15 cellular contexts compared by ENCODE assay signal in the genomic region with DNA sequence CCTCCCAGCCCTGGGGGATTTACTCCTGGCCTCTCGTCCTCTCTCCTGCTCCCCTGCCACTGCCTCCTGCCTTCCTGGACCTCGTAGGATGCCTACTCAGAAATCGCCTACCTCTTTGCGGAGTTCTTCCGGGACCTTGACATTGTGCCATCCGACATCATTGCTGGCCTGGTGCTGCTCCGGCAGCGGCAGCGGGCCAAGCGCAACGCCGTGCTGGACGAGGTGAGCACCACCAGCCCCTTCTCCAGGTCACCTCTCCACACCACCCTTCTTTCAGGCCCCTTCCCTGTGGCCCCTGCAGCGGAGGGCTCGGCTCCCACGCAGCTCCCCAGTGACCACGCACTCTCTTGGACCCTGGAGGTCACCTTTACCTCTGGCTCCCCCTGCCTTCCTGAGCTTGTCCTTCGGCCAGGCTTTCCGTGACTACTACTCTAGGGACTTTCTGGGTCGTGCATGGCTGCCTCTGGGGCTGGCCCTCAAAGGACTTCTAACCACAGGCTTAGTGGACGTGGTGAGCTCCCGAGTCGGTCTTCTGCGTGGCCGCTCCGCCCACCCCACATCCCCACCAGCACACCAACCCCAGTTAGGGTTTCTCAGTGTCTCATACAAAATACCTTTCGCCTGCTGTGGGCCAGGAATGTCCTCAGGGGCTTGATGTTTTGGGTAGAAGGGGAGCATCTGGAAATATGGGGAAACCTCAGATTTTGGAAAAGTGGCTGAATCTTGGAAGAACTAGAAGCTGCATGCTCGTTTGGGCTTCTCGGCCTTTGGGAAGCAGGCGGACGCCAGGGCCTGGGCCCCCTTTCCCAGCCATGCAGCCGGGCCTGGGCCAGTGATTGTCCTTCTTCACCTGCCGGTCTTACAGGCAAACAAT. TPM values are rescaled to one million over a fixed set of nuclear protein-coding genes. Genes with fewer than 3 reads are reported as not detected.
A peak's percentile ranks its signal among the peaks of the same experiment; 100 is the strongest.
DNase-seq lines count a peak whose midpoint lies in the region; ATAC-seq, FAIRE-seq and TF ChIP-seq lines count a peak whose summit lies in the region.
"Had no signal": no experiment of that assay in that cellular context is flagged by ENCODE, and none has a peak within 500 bp of the region (broad histone marks: within the 10 kb centered on the region; RNA-seq: fewer than 3 reads in every experiment).

No MANE protein-coding gene starts in this region.

- H3K27ac Mint-ChIP-seq in stimulated activated memory B cell treated with anti-CD40 and anti-IgM and Interleukin-4, amounts not matched to agents 10 μg/mL and 1 μg/mL and 100 μg/mL, for 72 hours, result peak overlapping the region; percentile 60

- FAIRE-seq in GM12892 (lab: Jason Lieb, UNC) (peak; percentile 27), RCC 7860 (lab: Jason Lieb, UNC) (peak; percentile 85)

- no peaks in the 10 kb centered on the region for H3K36me3 Mint-ChIP-seq in stimulated activated memory B cell treated with anti-CD40 and anti-IgM and Interleukin-4, amounts not matched to agents 10 μg/mL and 1 μg/mL and 100 μg/mL, for 72 hours
- H3K36me3 Mint-ChIP-seq: naive thymus-derived CD4-positive, alpha-beta T cell had no signal

- no peak for ATAC-seq in stimulated activated memory B cell treated with anti-CD40 and anti-IgM and Interleukin-4, amounts not matched to agents 10 μg/mL and 1 μg/mL and 100 μg/mL, for 72 hours
- no peak for ATAC-seq in GM21786 (IDR thresholded peaks at IDR 0.05; ENCODE audit: unreplicated experiment)
- ATAC-seq: naive thymus-derived CD4-positive, alpha-beta T cell had no signal

- H3K9me3 Mint-ChIP-seq in stimulated activated memory B cell treated with anti-CD40 and anti-IgM and Interleukin-4, amounts not matched to agents 10 μg/mL and 1 μg/mL and 100 μg/mL, for 72 hours, result no peaks in the 10 kb centered on the region
- H3K9me3 Mint-ChIP-seq: naive thymus-derived CD4-positive, alpha-beta T cell had no signal

- no peak overlapping the region for H3K4me3 Mint-ChIP-seq in stimulated activated memory B cell treated with anti-CD40 and anti-IgM and Interleukin-4, amounts not matched to agents 10 μg/mL and 1 μg/mL and 100 μg/mL, for 72 hours
- H3K4me3 Mint-ChIP-seq: CD14-positive monocyte; naive thymus-derived CD4-positive, alpha-beta T cell had no signal

- peaks cover 10% of the 10 kb centered on the region for H3K4me1 Mint-ChIP-seq in stimulated activated memory B cell treated with anti-CD40 and anti-IgM and Interleukin-4, amounts not matched to agents 10 μg/mL and 1 μg/mL and 100 μg/mL, for 72 hours

- H3K27me3 Mint-ChIP-seq in stimulated activated memory B cell treated with anti-CD40 and anti-IgM and Interleukin-4, amounts not matched to agents 10 μg/mL and 1 μg/mL and 100 μg/mL, for 72 hours, result peaks cover 27% of the 10 kb centered on the region

- no peak for DNase-seq in GM12892 (ENCODE audit: insufficient read length)
- peak; percentile 87 for DNase-seq in RCC 7860 (ENCODE audit: low spot score)
- DNase-seq in glomerular visceral epithelial cell (ENCODE audit: extremely low spot score), result peak; percentile 88
- no peak for DNase-seq in NCI-H446 (lab: John Stamatoyannopoulos, UW)
- DNase-seq in NCI-H345 (lab: John Stamatoyannopoulos, UW), result no peak
- DNase-seq: activated CD8-positive, alpha-beta memory T cell treated with anti-CD3 and anti-CD28 coated beads, Interleukin-2, amount 50 U/mL, for 48 hours; activated naive CD4-positive, alpha-beta T cell treated with Interleukin-2 at 50 U/mL for 16 hours; effector CD8-positive, alpha-beta T cell; naive thymus-derived CD4-positive, alpha-beta T cell; NCI-H1436; NCI-H446 treated with DMSO at 0.1 percent for 48 hours; OCI-M1 had no signal

- no peak for TF ChIP-seq POLR2A in GM12892 (IDR thresholded peaks at IDR 0.05; ENCODE audit: low read depth, low read length)

RNA-seq across cellular contexts. Expression of a gene that starts 24.1 kb away (rescaled TPM):
- polyA plus RNA-seq in GM12892 (2012; ENCODE audit: missing spikeins), result 2.2 TPM

RNA-seq across cellular contexts. Expression of a gene that starts 48.1 kb away (rescaled TPM):
- polyA plus RNA-seq in GM12892 (2012; ENCODE audit: missing spikeins), result not detected

Comparison
In these comparisons a context has a peak if more than half of its experiments do, and no peak if none do; other contexts are left out.
1. DNase-seq: peak in RCC 7860 (single experiment) and glomerular visceral epithelial cell (single experiment); none in GM12892 (single experiment), NCI-H446 (0 of 2) and NCI-H345 (single experiment).